In genomic region chrX:47570794-47571193, GRCh38 we compare ENCODE assay signal across 21 cellular contexts. TPM values are rescaled to one million over a fixed set of nuclear protein-coding genes. Genes with fewer than 3 reads are reported as not detected.
"Had no signal": no experiment of that assay in that cellular context is flagged by ENCODE, and none has a peak within 500 bp of the region (broad histone marks: within the 10 kb centered on the region; RNA-seq: fewer than 3 reads in every experiment).

No MANE protein-coding gene starts in this region.

- H3K27me3 Mint-ChIP-seq: type B pancreatic cell had no signal

- H3K27ac ChIP-seq: epithelial cell of prostate, esophagus muscularis mucosa, gastrocnemius medialis, left ventricle myocardium inferior, lower lobe of right lung, ovary, right atrium auricular region had no signal

- H3K4me1 ChIP-seq: gastrocnemius medialis, lower lobe of right lung had no signal

- H3K27me3 ChIP-seq: gastrocnemius medialis, ovary, right atrium auricular region had no signal

- H3K27ac Mint-ChIP-seq: immature natural killer cell, type B pancreatic cell had no signal

- ATAC-seq: gastrocnemius medialis, left cardiac atrium, lower lobe of right lung had no signal

- DNase-seq: central memory CD4-positive, alpha-beta T cell; cortex of kidney; effector memory CD4-positive, alpha-beta T cell; gastrocnemius medialis; glutamatergic neuron; immature natural killer cell; kidney; left cardiac atrium; left ventricle myocardium inferior; lower lobe of right lung; mesenchymal stem cell; naive B cell; ovary; stimulated activated CD4-positive, alpha-beta T cell treated with anti-CD3 and anti-CD28 coated beads, Interleukin-15, amount 100 ng/mL, for 24 hours; stimulated activated CD4-positive, alpha-beta T cell treated with anti-CD3 and anti-CD28 coated beads, Interleukin-1b, Interleukin-23, amount 100 ng/mL, for 48 hours; stimulated activated naive CD4-positive, alpha-beta T cell treated with Interleukin-2 at 50 U/mL for 16 hours had no signal

- H3K9me3 ChIP-seq: esophagus muscularis mucosa, gastrocnemius medialis, left ventricle myocardium inferior, lower lobe of right lung, ovary, right atrium auricular region had no signal

- H3K36me3 ChIP-seq: ovary had no signal

- H3K9me3 Mint-ChIP-seq: immature natural killer cell, type B pancreatic cell had no signal

- H3K4me3 Mint-ChIP-seq: immature natural killer cell, type B pancreatic cell had no signal

- H3K4me3 ChIP-seq: esophagus muscularis mucosa, gastrocnemius medialis, left ventricle myocardium inferior, lower lobe of right lung, ovary, right atrium auricular region had no signal

RNA-seq across cellular contexts. Expression of gene SYN1, which starts 48.9 kb away (rescaled TPM):
- total RNA-seq: fibroblast of villous mesenchyme had no signal
